11 cellular contexts compared by ENCODE assay signal in genomic region chr13:40109324-40109958, GRCh38.
DNase-seq lines count a peak whose midpoint lies in the region; FAIRE-seq and TF ChIP-seq lines count a peak whose summit lies in the region.
"Had no signal": no experiment of that assay in that cellular context is flagged by ENCODE, and none has a peak within 500 bp of the region (broad histone marks: within the 10 kb centered on the region; RNA-seq: fewer than 3 reads in every experiment).

No MANE protein-coding gene starts in this region.

- FAIRE-seq in astrocyte (lab: Jason Lieb, UNC) = peak; percentile 68

- H3K27me3 Mint-ChIP-seq in HFFc6 (ENCODE audit: insufficient read depth) = no peaks in the 10 kb centered on the region; the same call in 1 of the 2 replicates
- H3K27me3 Mint-ChIP-seq in astrocyte (ENCODE audit: low read depth, unreplicated experiment) = no peaks in the 10 kb centered on the region

- no peaks in the 10 kb centered on the region for H3K36me3 Mint-ChIP-seq in HFFc6 (ENCODE audit: low read depth)
- no peaks in the 10 kb centered on the region for H3K36me3 Mint-ChIP-seq in astrocyte (ENCODE audit: low read depth, unreplicated experiment)
- H3K36me3 Mint-ChIP-seq: mesothelial cell of epicardium had no signal

- H3K27ac Mint-ChIP-seq in HFFc6 = peak overlapping the region; percentile 43; the same call in 1 of the 2 replicates
- H3K27ac Mint-ChIP-seq in astrocyte (ENCODE audit: unreplicated experiment) = peak overlapping the region; percentile 92
- H3K27ac Mint-ChIP-seq: mesothelial cell of epicardium had no signal

- H3K4me1 ChIP-seq in astrocyte (ENCODE audit: insufficient read depth, low read length) = peaks cover 13% of the 10 kb centered on the region

- H3K9me3 Mint-ChIP-seq in HFFc6 (no peaks in the 10 kb centered on the region; the same call in 1 of the 2 replicates), astrocyte (ENCODE audit: unreplicated experiment) (no peaks in the 10 kb centered on the region)
- H3K9me3 Mint-ChIP-seq: mesothelial cell of epicardium had no signal

- H3K79me2 ChIP-seq in astrocyte (ENCODE audit: insufficient read depth, low read length) = no peaks in the 10 kb centered on the region

- peak overlapping the region; percentile 69 for H3K4me2 ChIP-seq in astrocyte (ENCODE audit: low read length)

- H3K27ac ChIP-seq in astrocyte (ENCODE audit: low read depth, low read length) = peak overlapping the region; percentile 71
- H3K27ac ChIP-seq: HL-60 had no signal

- peak; percentile 85 for DNase-seq in AG08395 (ENCODE audit: low spot score)
- DNase-seq in HFFc6 = peak; percentile 72
- peak; percentile 99 for DNase-seq in astrocyte (ENCODE audit: low read depth)
- peak; percentile 90 for DNase-seq in kidney tubule cell (ENCODE audit: low spot score)
- no peak for DNase-seq in G401 (ENCODE audit: low spot score)
- no peak for DNase-seq in GM13977 (ENCODE audit: low spot score)
- no peak for DNase-seq in NCI-H82 treated with DMSO at 0.1 percent for 48 hours (lab: John Stamatoyannopoulos, UW; ENCODE audit: unreplicated experiment)
- no peak for DNase-seq in NCI-H1092 (lab: John Stamatoyannopoulos, UW)
- DNase-seq: NCI-H69 had no signal

- H3K4me3 ChIP-seq in astrocyte (ENCODE audit: insufficient read depth, low read depth, low read length) = no peak overlapping the region

- H3K36me3 ChIP-seq in astrocyte (ENCODE audit: insufficient read depth, low read length) = no peaks in the 10 kb centered on the region

- H3K4me1 Mint-ChIP-seq in HFFc6 (ENCODE audit: low read depth) = no peaks in the 10 kb centered on the region
- H3K4me1 Mint-ChIP-seq in astrocyte (ENCODE audit: low read depth, unreplicated experiment) = peaks cover 12% of the 10 kb centered on the region

- H3K9ac ChIP-seq in astrocyte (ENCODE audit: low read length) = peak overlapping the region; percentile 35

- in situ Hi-C loops in G401 (cut with HindIII; ENCODE audit: low sequenced_read_pairs) = no loop called here
- in situ Hi-C loops in GM13977 (cut with MboI; ENCODE audit: low pct_unique_long_range_greater_than_20kb, low sequenced_read_pairs, unreplicated experiment) = no loop called here

- H2AFZ ChIP-seq in astrocyte (ENCODE audit: low read depth, low read length) = peak overlapping the region; percentile 1

- peak overlapping the region; percentile 41; the same call in 1 of the 2 replicates for H3K4me3 Mint-ChIP-seq in HFFc6
- H3K4me3 Mint-ChIP-seq in astrocyte (ENCODE audit: unreplicated experiment) = no peak overlapping the region
- H3K4me3 Mint-ChIP-seq: mesothelial cell of epicardium had no signal

- TF ChIP-seq CTCF in HFFc6 (IDR thresholded peaks at IDR 0.05) = no peak
- no peak for TF ChIP-seq CTCF in astrocyte (IDR thresholded peaks at IDR 0.05; ENCODE audit: insufficient read depth, low read depth, low read length)
- TF ChIP-seq CTCF in GM13977 (IDR thresholded peaks at IDR 0.05; ENCODE audit: extremely low read depth, insufficient read depth, missing control alignments) = no peak

- no peaks in the 10 kb centered on the region for H3K27me3 ChIP-seq in astrocyte (ENCODE audit: insufficient read depth, low read length)

- no peaks in the 10 kb centered on the region for H3K9me3 ChIP-seq in astrocyte (ENCODE audit: insufficient read depth, low read depth, low read length)

- no peaks in the 10 kb centered on the region for H4K20me1 ChIP-seq in astrocyte (ENCODE audit: insufficient read depth, low read length)

Comparison
In these comparisons a context has a peak if more than half of its experiments do, and no peak if none do; other contexts are left out.
1. DNase-seq: peak in AG08395 (single experiment), HFFc6 (single experiment), astrocyte (single experiment) and kidney tubule cell (single experiment); none in G401 (single experiment), GM13977 (single experiment), NCI-H82 treated with DMSO at 0.1 percent for 48 hours (single experiment) and NCI-H1092 (single experiment).